In the genomic region with DNA sequence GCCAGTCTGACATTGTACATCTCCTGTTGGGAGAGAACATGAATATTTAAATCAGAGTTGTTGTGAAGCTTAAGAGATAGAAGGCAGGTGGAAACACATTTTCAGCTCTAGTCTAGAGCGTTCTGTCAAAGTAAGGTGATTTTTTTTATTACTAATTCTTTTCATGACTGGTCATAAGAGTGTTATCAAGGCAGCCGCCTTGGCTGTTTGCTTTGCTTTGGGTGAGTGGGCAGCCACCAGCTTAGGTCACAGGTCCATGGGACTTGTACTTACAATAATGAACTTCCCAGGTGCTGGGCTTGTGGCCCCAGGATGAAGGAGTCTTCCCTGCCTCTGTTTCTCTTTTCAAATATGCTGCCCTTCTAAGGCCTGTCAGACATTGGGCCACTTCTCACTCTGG, we compare ENCODE assay signal across 26 cellular contexts.
"Had no signal": no experiment of that assay in that cellular context is flagged by ENCODE, and none has a peak within 500 bp of the region (broad histone marks: within the 10 kb centered on the region; RNA-seq: fewer than 3 reads in every experiment).

No MANE protein-coding gene starts in this region.

- H3K27me3 Mint-ChIP-seq: activated naive CD8-positive, alpha-beta T cell; activated T-cell treated with anti-CD3 and anti-CD28 coated beads, Interleukin-2, amount 50 U/mL, for 24 hours; activated T-helper 17 cell treated with anti-CD3 and anti-CD28 coated beads, Interleukin-2, amount 50 U/mL, for 72 hours; central memory CD8-positive, alpha-beta T cell; effector memory CD8-positive, alpha-beta T cell; T-cell had no signal

- H3K4me3 ChIP-seq: adrenal gland, ascending aorta, breast epithelium, colonic mucosa, dorsolateral prefrontal cortex, esophagus muscularis mucosa, gastrocnemius medialis, sigmoid colon, spleen, tibial nerve had no signal

- H3K27ac ChIP-seq: adrenal gland, breast epithelium, colonic mucosa, dorsolateral prefrontal cortex, esophagus muscularis mucosa, gastrocnemius medialis, sigmoid colon, tibial nerve had no signal

- H3K27me3 ChIP-seq: adrenal gland, ascending aorta, breast epithelium, colonic mucosa, dorsolateral prefrontal cortex, esophagus muscularis mucosa, gastrocnemius medialis, sigmoid colon, spleen, tibial nerve had no signal

- H3K36me3 Mint-ChIP-seq: activated naive CD8-positive, alpha-beta T cell; T-cell had no signal

- H3K4me1 ChIP-seq: adrenal gland, breast epithelium, colonic mucosa, esophagus muscularis mucosa, gastrocnemius medialis, sigmoid colon, spleen had no signal

- ATAC-seq: activated CD4-positive, CD25-positive, alpha-beta regulatory T cell treated with anti-CD3 and anti-CD28 coated beads, Interleukin-2, amount 50 U/mL, for 24 hours; activated T-helper 17 cell treated with anti-CD3 and anti-CD28 coated beads, Interleukin-2, amount 50 U/mL, for 72 hours; effector memory CD8-positive, alpha-beta T cell; gastrocnemius medialis; stimulated activated naive CD8-positive, alpha-beta T cell treated with anti-CD3 and anti-CD28 coated beads, Interleukin-15, Interleukin-2, amounts not matched to agents 100 U/mL and 50 U/mL, for 24 hours; T-cell had no signal

- H3K27ac Mint-ChIP-seq: activated naive CD8-positive, alpha-beta T cell; activated T-cell treated with anti-CD3 and anti-CD28 coated beads, Interleukin-2, amount 50 U/mL, for 24 hours; activated T-helper 17 cell treated with anti-CD3 and anti-CD28 coated beads, Interleukin-2, amount 50 U/mL, for 72 hours; effector memory CD8-positive, alpha-beta T cell; T-cell; T-helper 2 cell treated with Interferon-gamma antibody and Interleukin-4, amounts not matched to agents 5 μg/mL and 100 μg/mL, for 36 hours had no signal

- H3K9me3 ChIP-seq: adrenal gland, ascending aorta, breast epithelium, colonic mucosa, esophagus muscularis mucosa, gastrocnemius medialis, sigmoid colon, spleen, tibial nerve had no signal

- H3K4me1 Mint-ChIP-seq: activated T-helper 17 cell treated with anti-CD3 and anti-CD28 coated beads, Interleukin-2, amount 50 U/mL, for 72 hours; central memory CD8-positive, alpha-beta T cell; T-cell had no signal

- H3K9me3 Mint-ChIP-seq: activated T-cell treated with anti-CD3 and anti-CD28 coated beads, Interleukin-2, amount 50 U/mL, for 24 hours; activated T-helper 17 cell treated with anti-CD3 and anti-CD28 coated beads, Interleukin-2, amount 50 U/mL, for 72 hours; central memory CD8-positive, alpha-beta T cell; effector memory CD8-positive, alpha-beta T cell; T-cell; T-helper 2 cell treated with Interferon-gamma antibody and Interleukin-4, amounts not matched to agents 5 μg/mL and 100 μg/mL, for 36 hours had no signal

- DNase-seq: activated CD8-positive, alpha-beta memory T cell treated with anti-CD3 and anti-CD28 coated beads, Interleukin-2, amount 50 U/mL, for 4 hours; activated T-cell treated with anti-CD3 and anti-CD28 coated beads, Interleukin-2, amount 50 U/mL, for 24 hours; adrenal gland; colonic mucosa; dorsolateral prefrontal cortex; effector memory CD8-positive, alpha-beta T cell; gastrocnemius medialis; head of caudate nucleus; hypothalamus; left cardiac atrium; nucleus accumbens; retina; sigmoid colon; spleen; stimulated activated CD4-positive, alpha-beta T cell treated with anti-CD3 and anti-CD28 coated beads, Interleukin-4, amount 100 ng/mL, for 4 hours; stimulated activated naive CD8-positive, alpha-beta T cell treated with anti-CD3 and anti-CD28 coated beads, Interleukin-15, Interleukin-2, amounts not matched to agents 100 U/mL and 50 U/mL, for 24 hours; T-cell had no signal

- H3K36me3 ChIP-seq: adrenal gland, ascending aorta, breast epithelium, colonic mucosa, esophagus muscularis mucosa, gastrocnemius medialis, sigmoid colon, spleen, tibial nerve had no signal

- H3K4me3 Mint-ChIP-seq: activated naive CD8-positive, alpha-beta T cell; activated T-cell treated with anti-CD3 and anti-CD28 coated beads, Interleukin-2, amount 50 U/mL, for 24 hours; activated T-helper 17 cell treated with anti-CD3 and anti-CD28 coated beads, Interleukin-2, amount 50 U/mL, for 72 hours; central memory CD8-positive, alpha-beta T cell; effector memory CD8-positive, alpha-beta T cell; T-cell; T-helper 2 cell treated with Interferon-gamma antibody and Interleukin-4, amounts not matched to agents 5 μg/mL and 100 μg/mL, for 36 hours had no signal
